In the genomic region with DNA sequence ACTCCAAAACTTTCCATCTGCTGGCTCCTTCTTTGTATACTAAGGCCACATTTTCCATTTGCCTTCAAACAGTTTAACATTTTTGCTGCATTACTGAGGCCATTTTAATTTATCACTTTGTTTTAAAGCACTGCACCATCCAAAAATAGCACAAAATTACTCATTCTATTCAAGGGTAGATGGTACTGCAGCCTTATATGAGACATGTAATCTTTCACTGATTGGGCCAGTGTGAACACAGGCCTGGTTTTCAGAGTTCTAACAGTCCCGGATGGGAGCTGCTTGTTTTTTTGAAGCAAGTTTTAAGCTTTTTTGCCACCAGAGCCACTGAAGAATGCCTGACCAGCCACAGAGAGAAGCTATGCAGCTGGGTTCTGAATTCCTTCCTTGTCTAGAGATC, we compare ENCODE assay signal across 13 cellular contexts.
DNase-seq lines count a peak whose midpoint lies in the region; ATAC-seq and TF ChIP-seq lines count a peak whose summit lies in the region.
"Had no signal": no experiment of that assay in that cellular context is flagged by ENCODE, and none has a peak within 500 bp of the region (broad histone marks: within the 10 kb centered on the region; RNA-seq: fewer than 3 reads in every experiment).

No MANE protein-coding gene starts in this region.

- H3K36me3 ChIP-seq in fibroblast of lung (ENCODE audit: control insufficient read depth, insufficient read depth, low read length) (peaks cover 2% of the 10 kb centered on the region), SJCRH30 (no peaks in the 10 kb centered on the region), H7 (replicated peaks; ENCODE audit: control insufficient read depth, insufficient read depth, low read length) (no peaks in the 10 kb centered on the region)
- H3K36me3 ChIP-seq: HAP-1 had no signal

- ATAC-seq in omental fat pad (ENCODE audit: low FRiP score) (peak; percentile 21), GM21447 (IDR thresholded peaks at IDR 0.05; ENCODE audit: unreplicated experiment) (no peak)

- H3K9ac ChIP-seq in fibroblast of lung (ENCODE audit: insufficient read depth, low read length), result no peak overlapping the region

- H3K4me2 ChIP-seq in fibroblast of lung (ENCODE audit: extremely low read depth, insufficient read depth, low read length), result peak overlapping the region; percentile 33

- H3K4me1 ChIP-seq in fibroblast of lung (ENCODE audit: control insufficient read depth, extremely low read depth, insufficient read depth, low read length) (peaks cover 28% of the 10 kb centered on the region), SJCRH30 (peaks cover 32% of the 10 kb centered on the region)
- H3K4me1 ChIP-seq: HAP-1 had no signal

- no peaks in the 10 kb centered on the region for H3K9me3 ChIP-seq in fibroblast of lung (ENCODE audit: control insufficient read depth, insufficient read depth, low read depth, low read length)
- no peaks in the 10 kb centered on the region; the same call in 1 of the 2 replicates for H3K9me3 ChIP-seq in SJCRH30 (replicated peaks)
- H3K9me3 ChIP-seq: HAP-1 had no signal

- H3K4me3 ChIP-seq in fibroblast of lung (replicated peaks in 1 of 4; ENCODE audit: control extremely low read depth in 1 of 4, insufficient read depth in 1 of 4, low read depth in 3 of 4, low read length in 4 of 4) (no peak overlapping the region), SJCRH30 (no peak overlapping the region), H7 (ENCODE audit: insufficient read depth, low read depth, low read length) (no peak overlapping the region)
- H3K4me3 ChIP-seq: HAP-1 had no signal

- H3K27me3 ChIP-seq in fibroblast of lung (ENCODE audit: control insufficient read depth, insufficient read depth, low read length) (no peaks in the 10 kb centered on the region), SJCRH30 (no peaks in the 10 kb centered on the region), H7 (ENCODE audit: control insufficient read depth, insufficient read depth, low read length) (no peaks in the 10 kb centered on the region)

- no peak for TF ChIP-seq CTCF in fibroblast of lung (conservative IDR thresholded peaks at IDR 0.05 in 1 of 2, IDR thresholded peaks at IDR 0.05 in 1 of 2; ENCODE audit: low read depth in 1 of 2, low read length in 2 of 2)
- no peak for TF ChIP-seq CTCF in omental fat pad (IDR thresholded peaks at IDR 0.05)

- H3K79me2 ChIP-seq in fibroblast of lung (ENCODE audit: control insufficient read depth, insufficient read depth, low read length), result no peaks in the 10 kb centered on the region

- H2AFZ ChIP-seq in fibroblast of lung (ENCODE audit: low read length), result no peak overlapping the region

- H3K27ac ChIP-seq in fibroblast of lung (ENCODE audit: insufficient read depth, low read length), result peak overlapping the region; percentile 59
- no peak overlapping the region for H3K27ac ChIP-seq in SJCRH30

- DNase-seq in AG20443 (ENCODE audit: low spot score), result peak; percentile 70
- peak; percentile 83 for DNase-seq in RPMI7951 (ENCODE audit: low read depth)
- peak; percentile 87 to 96 for DNase-seq in fibroblast of lung (ENCODE audit: low read depth in 2 of 2)
- no peak for DNase-seq in omental fat pad (ENCODE audit: low spot score)
- DNase-seq in activated CD4-positive, CD25-positive, alpha-beta regulatory T cell treated with anti-CD3 and anti-CD28 coated beads, Interleukin-2, amount 50 U/mL, for 72 hours, result no peak
- no peak for DNase-seq in SJCRH30
- no peak for DNase-seq in H7
- DNase-seq: activated CD4-positive, alpha-beta T cell treated with anti-CD3 and anti-CD28 coated beads, Interleukin-2, amount 50 U/mL, for 48 hours; activated naive CD4-positive, alpha-beta T cell treated with Interleukin-2 at 50 U/mL for 16 hours; CD4-positive, alpha-beta T cell; small intestine had no signal

- H4K20me1 ChIP-seq in fibroblast of lung (ENCODE audit: control insufficient read depth, extremely low read depth, insufficient read depth, low read length), result no peaks in the 10 kb centered on the region

Comparison
In these comparisons a context has a peak if more than half of its experiments do, and no peak if none do; other contexts are left out.
1. DNase-seq: peak in AG20443 (single experiment), RPMI7951 (single experiment) and fibroblast of lung (2 of 2); none in omental fat pad (single experiment), activated CD4-positive, CD25-positive, alpha-beta regulatory T cell treated with anti-CD3 and anti-CD28 coated beads, Interleukin-2, amount 50 U/mL, for 72 hours (single experiment), SJCRH30 (0 of 2) and H7 (single experiment).